ENCODE assay signal across 29 cellular contexts in the genomic region with DNA sequence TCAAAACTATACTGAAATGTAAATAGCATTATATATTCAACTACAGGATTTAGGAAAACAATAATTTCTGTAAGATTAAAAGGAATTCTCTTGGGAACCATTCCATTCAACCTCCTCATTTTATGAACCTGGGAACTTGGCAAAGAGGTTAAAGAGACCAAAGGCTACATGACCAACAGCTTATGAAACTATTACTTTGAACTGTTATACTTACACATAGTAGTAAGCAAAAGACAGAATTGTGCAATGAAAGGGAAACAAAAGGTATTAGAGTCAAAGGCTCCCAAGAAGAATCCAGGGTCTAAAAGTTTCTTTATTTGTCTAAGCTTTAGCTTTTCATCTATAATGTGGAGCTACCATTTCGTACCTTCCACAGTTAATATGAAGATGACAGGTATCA. TPM values are rescaled to one million over a fixed set of nuclear protein-coding genes. Genes with fewer than 3 reads are reported as not detected.
"Had no signal": no experiment of that assay in that cellular context is flagged by ENCODE, and none has a peak within 500 bp of the region (broad histone marks: within the 10 kb centered on the region; RNA-seq: fewer than 3 reads in every experiment).

No MANE protein-coding gene starts in this region.

- H3K36me3 ChIP-seq: breast epithelium had no signal

- FAIRE-seq: astrocyte had no signal

- H3K9me3 ChIP-seq: breast epithelium, esophagus muscularis mucosa, gastroesophageal sphincter, heart left ventricle, mucosa of descending colon, right atrium auricular region, stomach, testis had no signal

- H3K27me3 ChIP-seq: breast epithelium, esophagus muscularis mucosa, gastroesophageal sphincter, heart left ventricle, neural progenitor cell, right atrium auricular region, stomach, testis had no signal

- H3K4me3 ChIP-seq: breast epithelium, esophagus muscularis mucosa, gastroesophageal sphincter, mucosa of descending colon, neural progenitor cell, right atrium auricular region, skin epidermis, stomach, testis had no signal

- ATAC-seq: gastroesophageal sphincter; heart left ventricle; left ventricle myocardium superior; mucosa of descending colon; stimulated activated effector memory CD8-positive, alpha-beta T cell treated with anti-CD3 and anti-CD28 coated beads, Interleukin-12 subunit alpha, Interleukin-12 subunit beta, amount 100 ng/mL, for 72 hours had no signal

- DNase-seq: activated CD4-positive, alpha-beta T cell treated with anti-CD3 and anti-CD28 coated beads, Interleukin-2, amount 50 U/mL, for 1 hour; activated CD8-positive, alpha-beta memory T cell treated with anti-CD3 and anti-CD28 coated beads for 24 hours; activated CD8-positive, alpha-beta memory T cell treated with anti-CD3 and anti-CD28 coated beads, Interleukin-2, amount 50 U/mL, for 48 hours; activated effector memory CD4-positive, alpha-beta T cell treated with Interleukin-2 at 50 U/mL for 16 hours; activated naive CD4-positive, alpha-beta T cell treated with anti-CD3 and anti-CD28 coated beads, Interleukin-2, amount 50 U/mL, for 16 hours; activated T-cell treated with anti-CD3 and anti-CD28 coated beads, Interleukin-2, amount 50 U/mL, for 48 hours; cerebellar nuclear complex; effector CD8-positive, alpha-beta T cell; heart left ventricle; left ventricle myocardium superior; mucosa of descending colon; naive B cell; stimulated activated CD4-positive, alpha-beta T cell treated with anti-CD3 and anti-CD28 coated beads, Interleukin-15, amount 100 ng/mL, for 24 hours; stimulated activated CD4-positive, alpha-beta T cell treated with anti-CD3 and anti-CD28 coated beads, Interleukin-2, amount 100 ng/mL, for 48 hours; stomach; T1000; testis had no signal

RNA-seq across cellular contexts. Expression of gene IFNK, which starts 42.0 kb away (rescaled TPM):
- total RNA-seq: astrocyte; breast epithelium; esophagus muscularis mucosa; gastroesophageal sphincter; heart left ventricle; kidney epithelial cell; left ventricle myocardium superior; mucosa of descending colon; osteoblast; progenitor cell of endocrine pancreas; right atrium auricular region; stomach; T-helper 1 cell treated with Interleukin-12 subunit alpha and Interleukin-12 subunit beta and Interleukin-4 antibody, amounts not matched to agents 30 ng/mL and 1 ng/mL, for 36 hours; testis had no signal
